In the genomic region with DNA sequence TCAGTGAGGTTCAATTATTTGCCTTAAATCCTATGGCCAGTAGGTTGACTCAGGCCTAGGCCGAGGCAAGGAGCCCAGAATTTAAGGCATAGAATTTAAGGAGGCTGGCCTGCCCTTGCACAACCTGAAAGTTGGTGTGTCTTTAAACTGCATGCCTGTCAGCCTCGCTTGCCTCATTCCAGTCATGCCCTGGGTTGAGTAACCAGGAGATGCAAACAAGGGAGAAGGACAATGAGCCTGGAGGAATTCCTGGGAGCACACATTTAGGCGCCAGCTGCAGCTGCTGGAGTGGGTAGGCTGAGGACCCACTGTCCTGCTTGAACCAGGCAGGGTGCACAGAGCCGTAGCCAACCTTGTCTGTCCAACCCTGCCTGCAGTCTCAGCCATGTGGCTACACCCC, we compare ENCODE assay signal across 17 cellular contexts. TPM values are rescaled to one million over a fixed set of nuclear protein-coding genes. Genes with fewer than 3 reads are reported as not detected.
DNase-seq lines count a peak whose midpoint lies in the region; ATAC-seq lines count a peak whose summit lies in the region.
"Had no signal": no experiment of that assay in that cellular context is flagged by ENCODE, and none has a peak within 500 bp of the region (broad histone marks: within the 10 kb centered on the region; RNA-seq: fewer than 3 reads in every experiment).

No MANE protein-coding gene starts in this region.

- ATAC-seq in activated CD4-positive, alpha-beta T cell treated with anti-CD3 and anti-CD28 coated beads for 36 hours = no peak
- ATAC-seq: A549 had no signal

- H3K4me3 Mint-ChIP-seq in activated CD4-positive, alpha-beta T cell treated with anti-CD3 and anti-CD28 coated beads for 36 hours = peak overlapping the region; percentile 93
- H3K4me3 Mint-ChIP-seq in T-helper 2 cell treated with Interferon-gamma antibody and Interleukin-4, amounts not matched to agents 5 μg/mL and 100 μg/mL, for 36 hours = peak overlapping the region; percentile 89
- H3K4me3 Mint-ChIP-seq in dendritic cell treated with granulocyte-macrophage colony-stimulating factor and Interleukin-4, amounts not matched to agents 40 ng/mL and 50 ng/mL, for 4 days = no peak overlapping the region

- CTCF ChIA-PET in activated CD4-positive, alpha-beta T cell treated with anti-CD3 and anti-CD28 coated beads for 36 hours (lab: Charles Lee) = interaction anchor here (1.0 to 14.1 kb wide), 8 partner anchors 13 to 294 kb away, joined by 3 to 213 read pairs (median 26); partner anchors contain the start of genes CD2 and TTF2

- H3K4me1 Mint-ChIP-seq in activated CD4-positive, alpha-beta T cell treated with anti-CD3 and anti-CD28 coated beads for 36 hours = peaks cover 100% of the 10 kb centered on the region
- H3K4me1 Mint-ChIP-seq in T-helper 2 cell treated with Interferon-gamma antibody and Interleukin-4, amounts not matched to agents 5 μg/mL and 100 μg/mL, for 36 hours (ENCODE audit: low read depth) = peaks cover 95% of the 10 kb centered on the region
- H3K4me1 Mint-ChIP-seq in dendritic cell treated with granulocyte-macrophage colony-stimulating factor and Interleukin-4, amounts not matched to agents 40 ng/mL and 50 ng/mL, for 4 days (ENCODE audit: low read depth) = peaks cover 69% of the 10 kb centered on the region

- H3K36me3 Mint-ChIP-seq in activated CD4-positive, alpha-beta T cell treated with anti-CD3 and anti-CD28 coated beads for 36 hours (ENCODE audit: low read depth) = peaks cover 94% of the 10 kb centered on the region
- peaks cover 92% of the 10 kb centered on the region for H3K36me3 Mint-ChIP-seq in T-helper 2 cell treated with Interferon-gamma antibody and Interleukin-4, amounts not matched to agents 5 μg/mL and 100 μg/mL, for 36 hours (ENCODE audit: low read depth)
- H3K36me3 Mint-ChIP-seq in dendritic cell treated with granulocyte-macrophage colony-stimulating factor and Interleukin-4, amounts not matched to agents 40 ng/mL and 50 ng/mL, for 4 days (ENCODE audit: low read depth) = peaks cover 20% of the 10 kb centered on the region

- peaks cover 1% of the 10 kb centered on the region for H3K9me3 Mint-ChIP-seq in activated CD4-positive, alpha-beta T cell treated with anti-CD3 and anti-CD28 coated beads for 36 hours (ENCODE audit: low read depth)
- no peaks in the 10 kb centered on the region for H3K9me3 Mint-ChIP-seq in T-helper 2 cell treated with Interferon-gamma antibody and Interleukin-4, amounts not matched to agents 5 μg/mL and 100 μg/mL, for 36 hours
- H3K9me3 Mint-ChIP-seq in dendritic cell treated with granulocyte-macrophage colony-stimulating factor and Interleukin-4, amounts not matched to agents 40 ng/mL and 50 ng/mL, for 4 days = no peaks in the 10 kb centered on the region

- intact Hi-C loops in activated CD4-positive, alpha-beta T cell treated with anti-CD3 and anti-CD28 coated beads for 36 hours (cut with DNase I, micrococcal nuclease) = loop anchor here (2.0 to 5.0 kb wide), 4 partner anchors 15 to 389 kb away; no protein-coding TSS in a partner anchor
- intact Hi-C loops in dendritic cell treated with granulocyte-macrophage colony-stimulating factor and Interleukin-4, amounts not matched to agents 40 ng/mL and 50 ng/mL, for 4 days (cut with micrococcal nuclease) = loop anchor here (2.0 kb wide), 1 partner anchor 55 kb away; no protein-coding TSS in a partner anchor

- POLR2A ChIA-PET in activated CD4-positive, alpha-beta T cell treated with anti-CD3 and anti-CD28 coated beads for 36 hours (lab: Charles Lee) = interaction anchor here (0.8 to 11.5 kb wide), 9 partner anchors 11 to 895 kb away, joined by 3 to 482 read pairs (median 68); partner anchors contain the start of genes CD101, CD2 and TTF2

- H3K27me3 Mint-ChIP-seq in activated CD4-positive, alpha-beta T cell treated with anti-CD3 and anti-CD28 coated beads for 36 hours = no peaks in the 10 kb centered on the region
- H3K27me3 Mint-ChIP-seq in T-helper 2 cell treated with Interferon-gamma antibody and Interleukin-4, amounts not matched to agents 5 μg/mL and 100 μg/mL, for 36 hours (ENCODE audit: low read depth) = no peaks in the 10 kb centered on the region
- peaks cover 7% of the 10 kb centered on the region for H3K27me3 Mint-ChIP-seq in dendritic cell treated with granulocyte-macrophage colony-stimulating factor and Interleukin-4, amounts not matched to agents 40 ng/mL and 50 ng/mL, for 4 days

- no peak for DNase-seq in activated CD4-positive, alpha-beta T cell treated with anti-CD3 and anti-CD28 coated beads for 36 hours
- DNase-seq in activated CD4-positive, alpha-beta T cell treated with anti-CD3 and anti-CD28 coated beads, Interleukin-2, amount 50 U/mL, for 1 hour = no peak
- no peak for DNase-seq in T-helper 2 cell treated with Interferon-gamma antibody and Interleukin-4, amounts not matched to agents 5 μg/mL and 100 μg/mL, for 36 hours (ENCODE audit: low spot score)
- DNase-seq in renal cortical epithelial cell (ENCODE audit: low read depth) (peak; percentile 52), germinal center (ENCODE audit: low spot score) (no peak), C1 segment of cervical spinal cord (lab: John Stamatoyannopoulos, UW) (no peak), DMS153 treated with DMSO at 0.1 percent for 48 hours (lab: John Stamatoyannopoulos, UW; ENCODE audit: unreplicated experiment) (no peak)
- DNase-seq: activated CD4-positive, CD25-positive, alpha-beta regulatory T cell treated with anti-CD3 and anti-CD28 coated beads, Interleukin-2, amount 50 U/mL, for 72 hours; aorta; effector CD4-positive, alpha-beta T cell; hippocampal formation; NCI-H2081; stimulated activated CD4-positive, alpha-beta T cell treated with anti-CD3 and anti-CD28 coated beads, Interleukin-12 subunit alpha, Interleukin-12 subunit beta, amount 100 ng/mL, for 4 hours; transverse colon had no signal

- H3K27ac Mint-ChIP-seq in activated CD4-positive, alpha-beta T cell treated with anti-CD3 and anti-CD28 coated beads for 36 hours = peak overlapping the region; percentile 100
- peak overlapping the region; percentile 99 for H3K27ac Mint-ChIP-seq in T-helper 2 cell treated with Interferon-gamma antibody and Interleukin-4, amounts not matched to agents 5 μg/mL and 100 μg/mL, for 36 hours
- peak overlapping the region; percentile 9 for H3K27ac Mint-ChIP-seq in dendritic cell treated with granulocyte-macrophage colony-stimulating factor and Interleukin-4, amounts not matched to agents 40 ng/mL and 50 ng/mL, for 4 days

RNA-seq across cellular contexts. Expression of gene CD2, which starts 11.7 kb away (rescaled TPM):
- total RNA-seq in activated CD4-positive, alpha-beta T cell treated with anti-CD3 and anti-CD28 coated beads for 36 hours = 100 to 1,000 TPM; 287 to 291 TPM
- total RNA-seq in renal cortical epithelial cell = not detected in 2 replicates
- total RNA-seq: LHCN-M2 had no signal

Comparison
In these comparisons a context has a peak if more than half of its experiments do, and no peak if none do; other contexts are left out.
1. H3K27ac Mint-ChIP-seq: peak in every context shown above with its lines; median percentile 100 in activated CD4-positive, alpha-beta T cell treated with anti-CD3 and anti-CD28 coated beads for 36 hours; 99 in T-helper 2 cell treated with Interferon-gamma antibody and Interleukin-4, amounts not matched to agents 5 μg/mL and 100 μg/mL, for 36 hours; 9 in dendritic cell treated with granulocyte-macrophage colony-stimulating factor and Interleukin-4, amounts not matched to agents 40 ng/mL and 50 ng/mL, for 4 days.
2. RNA of gene CD2, which starts 11.7 kb away (total RNA-seq): 287 to 291 TPM in activated CD4-positive, alpha-beta T cell treated with anti-CD3 and anti-CD28 coated beads for 36 hours; not detected in renal cortical epithelial cell; every median in the first group is over 100 times any median in the second.